Comparison of ENCODE assay signal across 8 cellular contexts in genomic region chr19:50556236-50557008, GRCh38. TPM values are rescaled to one million over a fixed set of nuclear protein-coding genes. Genes with fewer than 3 reads are reported as not detected.
DNase-seq lines count a peak whose midpoint lies in the region; ATAC-seq and TF ChIP-seq lines count a peak whose summit lies in the region.

No MANE protein-coding gene starts in this region.

- POLR2A ChIA-PET in activated CD4-positive, alpha-beta memory T cell treated with anti-CD3 and anti-CD28 coated beads, Interleukin-2, amount 10 ng/mL, durations not matched to agents 7 days and 5 days (lab: Charles Lee): interaction anchor here (1.7 kb wide), 1 partner anchor 199 kb away, joined by 8 read pairs; no protein-coding TSS in a partner anchor

- H3K27me3 ChIP-seq in duodenal mucosa (ENCODE audit: control insufficient read depth in 1 of 2, insufficient read depth in 2 of 2, low read length in 2 of 2) (peaks cover 17 to 27% of the 10 kb centered on the region in 2 donors), lung (ENCODE audit: control insufficient read depth, insufficient read depth) (no peaks in the 10 kb centered on the region)

- no peak overlapping the region for H3K9ac ChIP-seq in duodenal mucosa (ENCODE audit: low read depth in 1 of 2, low read length in 2 of 2)

- 1% methylated on average over 40 to 42 of the region's 42 CpGs for WGBS in lung, 2 donors

- H3K4me1 ChIP-seq in duodenal mucosa (ENCODE audit: control insufficient read depth in 1 of 2, insufficient read depth in 2 of 2, low read length in 2 of 2) (peaks cover 0 to 6% of the 10 kb centered on the region in 2 donors), lung (ENCODE audit: control insufficient read depth in 2 of 2, insufficient read depth in 2 of 2, low read length in 2 of 2) (peaks cover 0 to 6% of the 10 kb centered on the region in 2 donors)

- peak; percentile 45 for TF ChIP-seq CTCF in lung (IDR thresholded peaks at IDR 0.05; ENCODE audit: control extremely low read depth, extremely low read depth)

- no peaks in the 10 kb centered on the region for H3K9me3 Mint-ChIP-seq in activated CD4-positive, alpha-beta memory T cell treated with anti-CD3 and anti-CD28 coated beads, Interleukin-2, amount 10 ng/mL, durations not matched to agents 7 days and 5 days

- H3K9me3 ChIP-seq in duodenal mucosa (ENCODE audit: control insufficient read depth in 1 of 2, low read length in 2 of 2) (no peaks in the 10 kb centered on the region), lung (ENCODE audit: control insufficient read depth in 2 of 2, insufficient read depth in 1 of 2, low read length in 1 of 2) (peaks cover 0 to 2% of the 10 kb centered on the region in 2 donors)

- H3K27ac ChIP-seq in duodenal mucosa (ENCODE audit: low read depth, low read length): no peak overlapping the region
- H3K27ac ChIP-seq in lung (ENCODE audit: low read depth in 1 of 2, low read length in 1 of 2): no peak overlapping the region

- CTCF ChIA-PET in activated CD4-positive, alpha-beta memory T cell treated with anti-CD3 and anti-CD28 coated beads, Interleukin-2, amount 10 ng/mL, durations not matched to agents 7 days and 5 days (lab: Charles Lee): interaction anchor here (0.5 to 3.7 kb wide), 28 partner anchors 8 to 336 kb away, joined by 3 to 26 read pairs (median 3); no protein-coding TSS in a partner anchor

- DNase-seq in NCI-H524 (lab: John Stamatoyannopoulos, UW): peak; percentile 39 to 67
- DNase-seq in NCI-H524 treated with DMSO at 0.1 percent for 48 hours (lab: John Stamatoyannopoulos, UW): no peak
- DNase-seq in NCI-H460 (ENCODE audit: extremely low read depth, low read depth): peak; percentile 54
- DNase-seq in activated CD4-positive, alpha-beta memory T cell treated with anti-CD3 and anti-CD28 coated beads, Interleukin-2, amount 10 ng/mL, durations not matched to agents 7 days and 5 days: peak; percentile 81
- peak; percentile 52 for DNase-seq in lung (ENCODE audit: low spot score)
- peak; percentile 50 to 58 (median 54) for DNase-seq in stimulated activated CD4-positive, alpha-beta T cell treated with anti-CD3 and anti-CD28 coated beads, TNF-alpha, amount 100 ng/mL, for 4 hours (ENCODE audit: low read depth in 3 of 3)

- no peak overlapping the region for H3K27ac Mint-ChIP-seq in activated CD4-positive, alpha-beta memory T cell treated with anti-CD3 and anti-CD28 coated beads, Interleukin-2, amount 10 ng/mL, durations not matched to agents 7 days and 5 days

- H3K4me3 ChIP-seq in duodenal mucosa (ENCODE audit: low read depth in 1 of 2, low read length in 2 of 2) (peak overlapping the region; percentile 52 to 69), lung (no peak overlapping the region)

- peaks cover 10% of the 10 kb centered on the region for H3K4me1 Mint-ChIP-seq in activated CD4-positive, alpha-beta memory T cell treated with anti-CD3 and anti-CD28 coated beads, Interleukin-2, amount 10 ng/mL, durations not matched to agents 7 days and 5 days

- H3K36me3 Mint-ChIP-seq in activated CD4-positive, alpha-beta memory T cell treated with anti-CD3 and anti-CD28 coated beads, Interleukin-2, amount 10 ng/mL, durations not matched to agents 7 days and 5 days (ENCODE audit: low read depth): no peaks in the 10 kb centered on the region

- ATAC-seq in lung (ENCODE audit: insufficient read depth, low FRiP score) (no peak), GM18907 (IDR thresholded peaks at IDR 0.05; ENCODE audit: unreplicated experiment) (no peak)

- peak overlapping the region; percentile 80 for H3K4me3 Mint-ChIP-seq in activated CD4-positive, alpha-beta memory T cell treated with anti-CD3 and anti-CD28 coated beads, Interleukin-2, amount 10 ng/mL, durations not matched to agents 7 days and 5 days

- peaks cover 38% of the 10 kb centered on the region for H3K27me3 Mint-ChIP-seq in activated CD4-positive, alpha-beta memory T cell treated with anti-CD3 and anti-CD28 coated beads, Interleukin-2, amount 10 ng/mL, durations not matched to agents 7 days and 5 days

- H3K36me3 ChIP-seq in duodenal mucosa (ENCODE audit: control insufficient read depth in 1 of 2, insufficient read depth in 2 of 2, low read length in 2 of 2): no peaks in the 10 kb centered on the region
- no peaks in the 10 kb centered on the region for H3K36me3 ChIP-seq in lung (ENCODE audit: control insufficient read depth in 2 of 2, insufficient read depth in 2 of 2, low read length in 2 of 2)

RNA-seq across cellular contexts. Expression of gene LRRC4B, which starts 11.8 kb away (rescaled TPM):
- total RNA-seq in NCI-H460 (2014; rRNA removed; shearing (Covaris generic)): 0.09 and 0.25 TPM in 2 replicates
- polyA plus RNA-seq in NCI-H460 (2014; cell fraction: nucleus; rRNA removed): 0.06 TPM in 1 of 2 replicates, not detected in the other
- total RNA-seq in activated CD4-positive, alpha-beta memory T cell treated with anti-CD3 and anti-CD28 coated beads, Interleukin-2, amount 10 ng/mL, durations not matched to agents 7 days and 5 days: not detected
- total RNA-seq in lung: 10 to 100 TPM in 1 of 2 donors, 1 to 10 TPM in 1; 2.5 to 10.8 TPM
- 1 to 10 TPM; 1.7 to 3.0 TPM for polyA plus RNA-seq in lung

RNA-seq across cellular contexts. Expression of gene ASPDH, which starts 42.7 kb away (rescaled TPM):
- total RNA-seq in NCI-H460 (2014; rRNA removed; shearing (Covaris generic)): not detected in 2 replicates
- polyA plus RNA-seq in NCI-H460 (2014; cell fraction: nucleus; rRNA removed): not detected in 2 replicates
- not detected for total RNA-seq in activated CD4-positive, alpha-beta memory T cell treated with anti-CD3 and anti-CD28 coated beads, Interleukin-2, amount 10 ng/mL, durations not matched to agents 7 days and 5 days
- not detected for total RNA-seq in lung
- not detected for polyA plus RNA-seq in lung

RNA-seq across cellular contexts. Expression of gene JOSD2, which starts 45.4 kb away (rescaled TPM):
- 10.0 and 17.8 TPM in 2 replicates for total RNA-seq in NCI-H460 (2014; rRNA removed; shearing (Covaris generic))
- 23.2 and 50.3 TPM in 2 replicates for polyA plus RNA-seq in NCI-H460 (2014; cell fraction: nucleus; rRNA removed)
- 10 to 100 TPM; 44.7 to 51.4 TPM for total RNA-seq in activated CD4-positive, alpha-beta memory T cell treated with anti-CD3 and anti-CD28 coated beads, Interleukin-2, amount 10 ng/mL, durations not matched to agents 7 days and 5 days
- total RNA-seq in lung: 10 to 100 TPM in 1 of 2 donors, 1 to 10 TPM in 1; 9.8 to 66.9 TPM
- 10 to 100 TPM; 60.2 to 76.8 TPM for polyA plus RNA-seq in lung
